2 cellular contexts compared by ENCODE assay signal in genomic region chrX:107849747-107850478, GRCh38.
TF ChIP-seq lines count a peak whose summit lies in the region.

No MANE protein-coding gene starts in this region.

TF ChIP-seq in HepG2, 621 proteins besides CTCF, POLR2A, EP300 and RAD21:
- TF ChIP-seq PAF1 (CRISPR knock-in tag; IDR thresholded peaks at IDR 0.05) (no peak), GPN1 (CRISPR knock-in tag; IDR thresholded peaks at IDR 0.05; ENCODE audit: borderline replicate concordance) (no peak), ATF7 (IDR thresholded peaks at IDR 0.05) (no peak), ATF7 (CRISPR knock-in tag; IDR thresholded peaks at IDR 0.05) (no peak), JARID2 (CRISPR knock-in tag; IDR thresholded peaks at IDR 0.05; ENCODE audit: insufficient replicate concordance) (no peak), ZNF660 (CRISPR knock-in tag; IDR thresholded peaks at IDR 0.05; ENCODE audit: borderline replicate concordance, low read depth) (no peak), ONECUT2 (CRISPR knock-in tag; IDR thresholded peaks at IDR 0.05) (no peak), ZNF12 (CRISPR knock-in tag; IDR thresholded peaks at IDR 0.05) (no peak), ADNP (CRISPR knock-in tag; IDR thresholded peaks at IDR 0.05) (no peak), SRSF1 (optimal IDR thresholded peaks at IDR 0.05; ENCODE audit: low read depth, low read length) (no peak), PHF21A (CRISPR knock-in tag; IDR thresholded peaks at IDR 0.05) (no peak)
- TF ChIP-seq, protein P1, sequence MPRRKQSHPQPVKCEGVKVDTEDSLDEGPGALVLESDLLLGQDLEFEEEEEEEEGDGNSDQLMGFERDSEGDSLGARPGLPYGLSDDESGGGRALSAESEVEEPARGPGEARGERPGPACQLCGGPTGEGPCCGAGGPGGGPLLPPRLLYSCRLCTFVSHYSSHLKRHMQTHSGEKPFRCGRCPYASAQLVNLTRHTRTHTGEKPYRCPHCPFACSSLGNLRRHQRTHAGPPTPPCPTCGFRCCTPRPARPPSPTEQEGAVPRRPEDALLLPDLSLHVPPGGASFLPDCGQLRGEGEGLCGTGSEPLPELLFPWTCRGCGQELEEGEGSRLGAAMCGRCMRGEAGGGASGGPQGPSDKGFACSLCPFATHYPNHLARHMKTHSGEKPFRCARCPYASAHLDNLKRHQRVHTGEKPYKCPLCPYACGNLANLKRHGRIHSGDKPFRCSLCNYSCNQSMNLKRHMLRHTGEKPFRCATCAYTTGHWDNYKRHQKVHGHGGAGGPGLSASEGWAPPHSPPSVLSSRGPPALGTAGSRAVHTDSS (CRISPR knock-in tag; conservative IDR thresholded peaks at IDR 0.05) = no peak
- TF ChIP-seq, protein P2, sequence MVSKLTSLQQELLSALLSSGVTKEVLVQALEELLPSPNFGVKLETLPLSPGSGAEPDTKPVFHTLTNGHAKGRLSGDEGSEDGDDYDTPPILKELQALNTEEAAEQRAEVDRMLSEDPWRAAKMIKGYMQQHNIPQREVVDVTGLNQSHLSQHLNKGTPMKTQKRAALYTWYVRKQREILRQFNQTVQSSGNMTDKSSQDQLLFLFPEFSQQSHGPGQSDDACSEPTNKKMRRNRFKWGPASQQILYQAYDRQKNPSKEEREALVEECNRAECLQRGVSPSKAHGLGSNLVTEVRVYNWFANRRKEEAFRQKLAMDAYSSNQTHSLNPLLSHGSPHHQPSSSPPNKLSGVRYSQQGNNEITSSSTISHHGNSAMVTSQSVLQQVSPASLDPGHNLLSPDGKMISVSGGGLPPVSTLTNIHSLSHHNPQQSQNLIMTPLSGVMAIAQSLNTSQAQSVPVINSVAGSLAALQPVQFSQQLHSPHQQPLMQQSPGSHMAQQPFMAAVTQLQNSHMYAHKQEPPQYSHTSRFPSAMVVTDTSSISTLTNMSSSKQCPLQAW (CRISPR knock-in tag; IDR thresholded peaks at IDR 0.05) = no peak

TF ChIP-seq in endothelial cell of umbilical vein, 7 proteins besides CTCF, POLR2A, EP300 and RAD21:
- TF ChIP-seq POLR2AphosphoS5 (IDR thresholded peaks at IDR 0.05; ENCODE audit: insufficient read depth, low read depth, low read length) (no peak), GATA2 (IDR thresholded peaks at IDR 0.05; ENCODE audit: insufficient read depth, insufficient read length, low read depth, low read length) (peak; percentile 84)
